ENCODE assay signal across 1 cellular context in the genomic region with DNA sequence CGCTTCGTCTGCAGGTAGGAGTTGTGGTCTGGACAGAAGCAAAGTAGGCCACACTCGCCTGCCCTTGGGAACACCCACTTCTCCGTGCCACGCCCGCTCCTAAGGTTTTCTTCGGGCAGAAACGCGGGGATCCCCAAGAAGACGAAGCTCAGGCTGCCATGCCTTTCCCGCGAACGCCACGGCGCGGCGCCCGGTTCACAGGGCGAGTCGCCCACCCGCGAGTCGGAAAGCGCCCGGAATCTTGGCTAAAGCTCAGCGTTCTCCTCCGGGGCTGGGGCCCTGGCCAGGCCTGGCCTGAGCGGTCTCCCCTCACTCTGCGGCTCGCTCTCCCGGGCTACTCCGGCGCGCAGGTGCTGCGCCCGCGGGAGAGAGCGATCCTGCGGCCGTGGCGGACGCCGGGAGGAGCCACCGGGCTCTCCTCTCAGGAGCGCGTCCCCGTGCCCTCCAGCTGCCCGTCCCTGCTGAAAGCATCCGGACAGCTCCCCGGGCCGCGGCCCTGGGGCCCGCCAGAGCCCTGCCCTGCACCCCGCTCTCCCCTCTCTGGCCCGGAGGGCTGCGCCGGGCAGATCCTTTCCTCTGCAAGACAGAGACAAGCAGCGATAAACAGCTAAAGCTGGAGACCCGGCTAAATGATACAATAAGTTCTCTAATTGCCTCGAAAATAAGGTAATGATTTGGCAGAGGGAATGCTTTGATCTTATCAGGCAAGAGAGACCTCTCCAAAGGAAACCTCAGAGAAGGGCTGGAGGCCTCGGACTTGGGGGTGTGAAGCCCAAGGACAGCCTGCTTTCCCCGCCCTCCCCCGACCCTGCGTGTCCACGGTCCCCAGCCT.
TF ChIP-seq lines count a peak whose summit lies in the region.

No MANE protein-coding gene starts in this region.

TF ChIP-seq in GM12878, 131 proteins besides CTCF, POLR2A, EP300 and RAD21 (continued from another document):
- TF ChIP-seq NFYA (IDR thresholded peaks at IDR 0.05; ENCODE audit: borderline replicate concordance, low read depth, low read length) (no peak), BCL11A (IDR thresholded peaks at IDR 0.05; ENCODE audit: low read depth, low read length) (no peak), STAT1 (conservative IDR thresholded peaks at IDR 0.05) (no peak), POLR2AphosphoS5 (IDR thresholded peaks at IDR 0.05; ENCODE audit: low read length) (no peak), CREM (IDR thresholded peaks at IDR 0.05; ENCODE audit: low read depth) (no peak), BACH1 (IDR thresholded peaks at IDR 0.05; ENCODE audit: borderline replicate concordance) (no peak), DPF2 (IDR thresholded peaks at IDR 0.05) (0 out of 2 replicates have a peak, but pooled peaks have one; percentile 24), CBX5 (IDR thresholded peaks at IDR 0.05; ENCODE audit: low read depth) (no peak), SMC3 (IDR thresholded peaks at IDR 0.05; ENCODE audit: borderline replicate concordance, low read length) (peak; percentile 65), ZBTB40 (IDR thresholded peaks at IDR 0.05; ENCODE audit: borderline replicate concordance) (no peak), LARP7 (IDR thresholded peaks at IDR 0.05) (peak; percentile 51; the same call in 1 of the 2 replicates), RELB (IDR thresholded peaks at IDR 0.05; ENCODE audit: low read depth) (0 out of 2 replicates have a peak, but pooled peaks have one; percentile 24), HDAC6 (IDR thresholded peaks at IDR 0.05; ENCODE audit: unreplicated experiment) (peak; percentile 69), IKZF1 (conservative IDR thresholded peaks at IDR 0.05) (peak; percentile 67), GATAD2B (conservative IDR thresholded peaks at IDR 0.05; ENCODE audit: low read depth) (peak; percentile 63; the same call in 1 of the 2 replicates), YY1 (IDR thresholded peaks at IDR 0.05; ENCODE audit: low read depth, low read length) (peak; percentile 63; the same call in 1 of the 2 replicates), IRF4 (IDR thresholded peaks at IDR 0.05; ENCODE audit: low read depth, low read length) (no peak), ZBTB11 (CRISPR knock-in tag; IDR thresholded peaks at IDR 0.05) (no peak)
- TF ChIP-seq, protein P1, sequence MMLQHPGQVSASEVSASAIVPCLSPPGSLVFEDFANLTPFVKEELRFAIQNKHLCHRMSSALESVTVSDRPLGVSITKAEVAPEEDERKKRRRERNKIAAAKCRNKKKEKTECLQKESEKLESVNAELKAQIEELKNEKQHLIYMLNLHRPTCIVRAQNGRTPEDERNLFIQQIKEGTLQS (IDR thresholded peaks at IDR 0.05; ENCODE audit: borderline replicate concordance, extremely low read depth, low read depth, low read length) = no peak
